In genomic region chr11:117520201-117520600, GRCh38 we compare ENCODE assay signal across 20 cellular contexts.
DNase-seq lines count a peak whose midpoint lies in the region; TF ChIP-seq lines count a peak whose summit lies in the region.
"Had no signal": no experiment of that assay in that cellular context is flagged by ENCODE, and none has a peak within 500 bp of the region (broad histone marks: within the 10 kb centered on the region; RNA-seq: fewer than 3 reads in every experiment).

No MANE protein-coding gene starts in this region.

- DNase-seq in DMS 273 (lab: John Stamatoyannopoulos, UW; ENCODE audit: unreplicated experiment) (peak; percentile 35), DMS 273 treated with DMSO at 0.1 percent for 48 hours (lab: John Stamatoyannopoulos, UW) (no peak), Peyer's patch (no peak), fibroblast of peridontal ligament (ENCODE audit: extremely low read depth) (peak; percentile 3), renal cortical epithelial cell (ENCODE audit: low read depth) (peak; percentile 49), NCI-H2081 treated with DMSO at 0.1 percent for 48 hours (lab: John Stamatoyannopoulos, UW) (no peak), mucosa of gallbladder (ENCODE audit: low spot score) (no peak)
- no peak for DNase-seq in activated CD4-positive, alpha-beta T cell treated with anti-CD3 and anti-CD28 coated beads, Interleukin-2, amount 50 U/mL, for 4 hours
- DNase-seq: activated naive CD4-positive, alpha-beta T cell treated with Interleukin-2 at 50 U/mL for 16 hours; colonic mucosa; DND-41; glutamatergic neuron; immature natural killer cell; NCI-H146; SJCRH30; T-helper 9 cell; transverse colon had no signal

- TF ChIP-seq POLR2A in Peyer's patch (IDR thresholded peaks at IDR 0.05): no peak

- H3K27me3 ChIP-seq in Peyer's patch: no peaks in the 10 kb centered on the region
- H3K27me3 ChIP-seq: ascending aorta, colonic mucosa, neural progenitor cell, SJCRH30, transverse colon had no signal

- H3K9me3 ChIP-seq in Peyer's patch: no peaks in the 10 kb centered on the region
- H3K9me3 ChIP-seq: ascending aorta, colonic mucosa, SJCRH30, transverse colon had no signal

- H3K4me3 ChIP-seq in Peyer's patch: no peak overlapping the region
- H3K4me3 ChIP-seq: ascending aorta, colonic mucosa, neural progenitor cell, SJCRH30, transverse colon had no signal

- peak overlapping the region in 3 of 4 donors; percentile 46 to 87 (median 79) for H3K27ac ChIP-seq in Peyer's patch
- H3K27ac ChIP-seq: 22Rv1, ascending aorta, colonic mucosa, neural progenitor cell, SJCRH30, transverse colon had no signal

- TF ChIP-seq CTCF in Peyer's patch (IDR thresholded peaks at IDR 0.05): peak in 3 of 6 experiments; percentile 39 to 44 (median 42)

- H3K36me3 ChIP-seq in Peyer's patch: no peaks in the 10 kb centered on the region
- H3K36me3 ChIP-seq: ascending aorta, colonic mucosa, neural progenitor cell, SJCRH30, transverse colon had no signal

- H3K4me1 ChIP-seq in Peyer's patch: peaks cover 0 to 24% (median 7%) of the 10 kb centered on the region in 4 donors
- H3K4me1 ChIP-seq: ascending aorta, colonic mucosa, neural progenitor cell, SJCRH30, transverse colon had no signal

Comparison
In these comparisons a context has a peak if more than half of its experiments do, and no peak if none do; other contexts are left out.
1. DNase-seq: peak in DMS 273 (single experiment), fibroblast of peridontal ligament (single experiment) and renal cortical epithelial cell (single experiment); none in DMS 273 treated with DMSO at 0.1 percent for 48 hours (single experiment), Peyer's patch (0 of 3), activated CD4-positive, alpha-beta T cell treated with anti-CD3 and anti-CD28 coated beads, Interleukin-2, amount 50 U/mL, for 4 hours (0 of 2), NCI-H2081 treated with DMSO at 0.1 percent for 48 hours (single experiment) and mucosa of gallbladder (single experiment).